Comparison of ENCODE assay signal across 16 cellular contexts in the genomic region with DNA sequence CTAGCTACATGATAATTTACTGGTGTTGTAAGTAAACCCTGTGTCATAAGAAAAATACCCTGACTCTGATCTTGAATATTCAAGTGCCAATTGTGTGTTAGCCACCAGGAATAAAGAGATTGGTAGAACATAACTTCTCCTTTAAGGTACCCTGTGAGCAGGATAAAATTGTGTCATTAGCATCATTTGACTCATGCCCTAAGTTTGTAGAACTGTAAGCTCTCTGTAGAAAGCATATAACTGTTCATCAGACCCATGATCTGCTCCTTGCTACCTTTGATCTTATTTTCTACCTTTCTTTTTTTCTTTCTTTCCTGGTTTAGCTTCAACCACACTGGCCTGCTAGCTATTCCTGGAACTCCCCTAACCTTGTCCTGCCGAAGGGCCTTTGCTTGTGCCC. TPM values are rescaled to one million over a fixed set of nuclear protein-coding genes. Genes with fewer than 3 reads are reported as not detected.
DNase-seq lines count a peak whose midpoint lies in the region; ATAC-seq and TF ChIP-seq lines count a peak whose summit lies in the region.
"Had no signal": no experiment of that assay in that cellular context is flagged by ENCODE, and none has a peak within 500 bp of the region (broad histone marks: within the 10 kb centered on the region; RNA-seq: fewer than 3 reads in every experiment).

No MANE protein-coding gene starts in this region.

- H3K36me3 ChIP-seq in transverse colon, result peaks cover 0 to 38% (median 13%) of the 10 kb centered on the region in 4 donors

- H3K4me3 ChIP-seq in transverse colon, result no peak overlapping the region
- H3K4me3 ChIP-seq: dorsolateral prefrontal cortex, lung, spleen had no signal

- no peaks in the 10 kb centered on the region for H3K27me3 ChIP-seq in transverse colon
- H3K27me3 ChIP-seq: dorsolateral prefrontal cortex, spleen had no signal

- intact Hi-C loops in activated CD8-positive, alpha-beta T cell treated with anti-CD3 and anti-CD28 coated beads for 36 hours (cut with micrococcal nuclease), result no loop called here
- intact Hi-C loops in transverse colon (cut with DNase I; ENCODE audit: low total_unique reads), result loop anchor here (10.0 kb wide), 1 partner anchor 1943 kb away; no protein-coding TSS in a partner anchor

- no peaks in the 10 kb centered on the region for H3K9me3 Mint-ChIP-seq in activated naive CD4-positive, alpha-beta T cell treated with anti-CD3 and anti-CD28 coated beads, Interleukin-2, amount 50 U/mL, for 24 hours
- no peaks in the 10 kb centered on the region for H3K9me3 Mint-ChIP-seq in activated CD8-positive, alpha-beta T cell treated with anti-CD3 and anti-CD28 coated beads for 36 hours

- H3K27me3 Mint-ChIP-seq in activated naive CD4-positive, alpha-beta T cell treated with anti-CD3 and anti-CD28 coated beads, Interleukin-2, amount 50 U/mL, for 24 hours, result no peaks in the 10 kb centered on the region
- no peaks in the 10 kb centered on the region for H3K27me3 Mint-ChIP-seq in activated CD8-positive, alpha-beta T cell treated with anti-CD3 and anti-CD28 coated beads for 36 hours

- TF ChIP-seq CTCF in activated CD8-positive, alpha-beta T cell treated with anti-CD3 and anti-CD28 coated beads for 36 hours (IDR thresholded peaks at IDR 0.05), result no peak
- TF ChIP-seq CTCF in transverse colon (IDR thresholded peaks at IDR 0.05), result no peak

- peak overlapping the region; percentile 66 to 85 (median 70) for H3K27ac ChIP-seq in transverse colon

- POLR2A ChIA-PET in activated CD8-positive, alpha-beta T cell treated with anti-CD3 and anti-CD28 coated beads for 36 hours (lab: Charles Lee), result interaction anchor here (0.6 to 1.3 kb wide), 3 partner anchors 10 to 51 kb away, joined by 3 to 5 read pairs (median 3); no protein-coding TSS in a partner anchor

- no peak for TF ChIP-seq POLR2A in transverse colon (IDR thresholded peaks at IDR 0.05)

- peaks cover 33% of the 10 kb centered on the region for H3K4me1 Mint-ChIP-seq in activated naive CD4-positive, alpha-beta T cell treated with anti-CD3 and anti-CD28 coated beads, Interleukin-2, amount 50 U/mL, for 24 hours
- peaks cover 33% of the 10 kb centered on the region for H3K4me1 Mint-ChIP-seq in activated CD8-positive, alpha-beta T cell treated with anti-CD3 and anti-CD28 coated beads for 36 hours (ENCODE audit: low read depth)

- peaks cover 7% of the 10 kb centered on the region for H3K36me3 Mint-ChIP-seq in activated naive CD4-positive, alpha-beta T cell treated with anti-CD3 and anti-CD28 coated beads, Interleukin-2, amount 50 U/mL, for 24 hours
- H3K36me3 Mint-ChIP-seq in activated CD8-positive, alpha-beta T cell treated with anti-CD3 and anti-CD28 coated beads for 36 hours (ENCODE audit: low read depth), result peaks cover 38% of the 10 kb centered on the region

- whole genome bisulfite sequencing in transverse colon (ENCODE audit: low coverage in 1 of 2), 2 donors, result 67 to 80% methylated on average over 1 of the region's 1 CpG

- in situ Hi-C loops in transverse colon (cut with MboI; ENCODE audit: low pct_ligation_motif_present in 1 of 4, low pct_unique_long_range_greater_than_20kb in 1 of 4, low sequenced_read_pairs in 3 of 4), result no loop called here

- H3K27ac Mint-ChIP-seq in activated naive CD4-positive, alpha-beta T cell treated with anti-CD3 and anti-CD28 coated beads, Interleukin-2, amount 50 U/mL, for 24 hours, result peak overlapping the region; percentile 90
- peak overlapping the region; percentile 53 for H3K27ac Mint-ChIP-seq in activated CD8-positive, alpha-beta T cell treated with anti-CD3 and anti-CD28 coated beads for 36 hours

- DNase-seq in activated naive CD4-positive, alpha-beta T cell treated with Interleukin-2 at 50 U/mL for 16 hours, result no peak
- no peak for DNase-seq in activated CD8-positive, alpha-beta T cell treated with anti-CD3 and anti-CD28 coated beads for 36 hours
- DNase-seq in kidney tubule cell (ENCODE audit: low spot score) (peak; percentile 33), transverse colon (no peak), NCI-H774 (lab: John Stamatoyannopoulos, UW) (no peak), NCI-H1436 (lab: John Stamatoyannopoulos, UW) (no peak), AG08396 (ENCODE audit: low spot score) (no peak)
- DNase-seq: AML-193; aorta; DMS53; dorsolateral prefrontal cortex; NK-92 treated with Interleukin-12 subunit alpha and Interleukin-12 subunit beta, amount 100 ng/mL, for 24 hours; SHP77; spleen had no signal

- no peak for ATAC-seq in activated CD8-positive, alpha-beta T cell treated with anti-CD3 and anti-CD28 coated beads for 36 hours

- H3K9me3 ChIP-seq in transverse colon, result no peaks in the 10 kb centered on the region
- H3K9me3 ChIP-seq: spleen had no signal

- no peak for TF ChIP-seq EP300 in transverse colon (IDR thresholded peaks at IDR 0.05; ENCODE audit: low read depth)

- H3K4me1 ChIP-seq in transverse colon, result peaks cover 7 to 80% (median 56%) of the 10 kb centered on the region in 4 donors

- CTCF ChIA-PET in activated CD8-positive, alpha-beta T cell treated with anti-CD3 and anti-CD28 coated beads for 36 hours (lab: Charles Lee), result interaction anchor here (1.0 to 2.0 kb wide), 4 partner anchors 11 to 188 kb away, joined by 3 to 9 read pairs (median 3); no protein-coding TSS in a partner anchor

- H3K4me3 Mint-ChIP-seq in activated naive CD4-positive, alpha-beta T cell treated with anti-CD3 and anti-CD28 coated beads, Interleukin-2, amount 50 U/mL, for 24 hours, result no peak overlapping the region
- H3K4me3 Mint-ChIP-seq in activated CD8-positive, alpha-beta T cell treated with anti-CD3 and anti-CD28 coated beads for 36 hours, result no peak overlapping the region

RNA-seq across cellular contexts. Expression of a gene that starts 35.8 kb away (rescaled TPM):
- total RNA-seq in activated CD8-positive, alpha-beta T cell treated with anti-CD3 and anti-CD28 coated beads for 36 hours, result 10 to 100 TPM; 34.2 to 37.4 TPM
- total RNA-seq in transverse colon, result 10 to 100 TPM; 14.5 to 33.7 (median 20.0) TPM

RNA-seq across cellular contexts. Expression of a gene that starts 36.1 kb away (rescaled TPM):
- total RNA-seq in activated CD8-positive, alpha-beta T cell treated with anti-CD3 and anti-CD28 coated beads for 36 hours, result 100 to 1,000 TPM; 239 to 248 TPM
- total RNA-seq in transverse colon, result 100 to 1,000 TPM; 136 to 547 (median 339) TPM

RNA-seq across cellular contexts. Expression of a gene that starts 51.7 kb away (rescaled TPM):
- 100 to 1,000 TPM; 137 to 142 TPM for total RNA-seq in activated CD8-positive, alpha-beta T cell treated with anti-CD3 and anti-CD28 coated beads for 36 hours
- 100 to 1,000 TPM; 165 to 283 (median 242) TPM for total RNA-seq in transverse colon
